ENCODE assay signal across 1 cellular context in the genomic region with DNA sequence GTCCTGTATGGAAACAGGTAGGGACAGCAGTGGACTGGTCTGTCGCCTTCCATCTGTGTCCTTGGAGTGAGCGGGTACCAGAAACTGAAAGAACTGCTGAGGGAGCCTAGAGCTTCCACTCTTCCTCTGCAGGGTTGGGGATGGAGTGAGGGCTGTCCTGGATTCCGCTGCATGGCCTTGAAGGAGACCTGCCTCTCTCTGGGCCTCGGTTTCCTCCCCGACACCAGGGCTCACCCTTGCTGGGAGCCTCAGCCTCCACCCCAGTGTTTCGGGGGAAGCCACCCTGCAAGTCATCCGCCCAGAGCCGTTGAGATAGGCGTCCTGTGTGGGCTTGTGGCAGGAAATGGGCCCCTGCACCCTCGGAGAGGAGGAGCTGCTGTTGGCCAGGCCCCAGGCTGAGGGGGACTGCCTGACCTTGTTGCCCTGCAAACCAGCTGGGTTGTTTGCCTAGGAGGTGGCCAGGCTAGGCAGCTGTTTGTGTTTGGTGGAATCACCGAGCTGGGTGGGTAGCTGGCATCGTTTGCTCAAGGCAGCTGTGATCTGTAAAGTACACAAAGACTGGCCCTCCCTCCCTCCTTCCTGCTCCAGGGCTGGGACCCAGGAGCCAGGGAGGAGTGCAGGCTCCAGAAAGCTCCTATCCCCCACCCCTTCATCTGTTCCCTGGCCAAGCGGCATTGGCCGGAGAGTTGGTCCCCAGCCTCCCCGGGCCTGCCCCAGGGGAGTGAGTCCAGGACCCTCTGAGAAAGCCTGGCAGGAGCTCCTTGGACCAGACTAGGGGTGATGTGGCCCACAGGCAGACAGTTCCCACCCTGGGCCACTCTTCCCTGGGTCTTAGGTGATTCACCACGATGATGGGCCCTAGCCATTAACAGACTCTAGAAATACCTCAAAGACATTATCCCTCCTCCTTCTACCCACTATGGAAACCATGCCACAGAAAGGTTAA.
TF ChIP-seq lines count a peak whose summit lies in the region.

No MANE protein-coding gene starts in this region.

TF ChIP-seq in GM12878, 131 proteins besides CTCF, POLR2A, EP300 and RAD21 (continued from another document and continues in another):
- TF ChIP-seq, protein P1, sequence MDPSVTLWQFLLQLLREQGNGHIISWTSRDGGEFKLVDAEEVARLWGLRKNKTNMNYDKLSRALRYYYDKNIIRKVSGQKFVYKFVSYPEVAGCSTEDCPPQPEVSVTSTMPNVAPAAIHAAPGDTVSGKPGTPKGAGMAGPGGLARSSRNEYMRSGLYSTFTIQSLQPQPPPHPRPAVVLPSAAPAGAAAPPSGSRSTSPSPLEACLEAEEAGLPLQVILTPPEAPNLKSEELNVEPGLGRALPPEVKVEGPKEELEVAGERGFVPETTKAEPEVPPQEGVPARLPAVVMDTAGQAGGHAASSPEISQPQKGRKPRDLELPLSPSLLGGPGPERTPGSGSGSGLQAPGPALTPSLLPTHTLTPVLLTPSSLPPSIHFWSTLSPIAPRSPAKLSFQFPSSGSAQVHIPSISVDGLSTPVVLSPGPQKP (IDR thresholded peaks at IDR 0.05; ENCODE audit: low read depth, low read length) = no peak
- TF ChIP-seq, protein P2, sequence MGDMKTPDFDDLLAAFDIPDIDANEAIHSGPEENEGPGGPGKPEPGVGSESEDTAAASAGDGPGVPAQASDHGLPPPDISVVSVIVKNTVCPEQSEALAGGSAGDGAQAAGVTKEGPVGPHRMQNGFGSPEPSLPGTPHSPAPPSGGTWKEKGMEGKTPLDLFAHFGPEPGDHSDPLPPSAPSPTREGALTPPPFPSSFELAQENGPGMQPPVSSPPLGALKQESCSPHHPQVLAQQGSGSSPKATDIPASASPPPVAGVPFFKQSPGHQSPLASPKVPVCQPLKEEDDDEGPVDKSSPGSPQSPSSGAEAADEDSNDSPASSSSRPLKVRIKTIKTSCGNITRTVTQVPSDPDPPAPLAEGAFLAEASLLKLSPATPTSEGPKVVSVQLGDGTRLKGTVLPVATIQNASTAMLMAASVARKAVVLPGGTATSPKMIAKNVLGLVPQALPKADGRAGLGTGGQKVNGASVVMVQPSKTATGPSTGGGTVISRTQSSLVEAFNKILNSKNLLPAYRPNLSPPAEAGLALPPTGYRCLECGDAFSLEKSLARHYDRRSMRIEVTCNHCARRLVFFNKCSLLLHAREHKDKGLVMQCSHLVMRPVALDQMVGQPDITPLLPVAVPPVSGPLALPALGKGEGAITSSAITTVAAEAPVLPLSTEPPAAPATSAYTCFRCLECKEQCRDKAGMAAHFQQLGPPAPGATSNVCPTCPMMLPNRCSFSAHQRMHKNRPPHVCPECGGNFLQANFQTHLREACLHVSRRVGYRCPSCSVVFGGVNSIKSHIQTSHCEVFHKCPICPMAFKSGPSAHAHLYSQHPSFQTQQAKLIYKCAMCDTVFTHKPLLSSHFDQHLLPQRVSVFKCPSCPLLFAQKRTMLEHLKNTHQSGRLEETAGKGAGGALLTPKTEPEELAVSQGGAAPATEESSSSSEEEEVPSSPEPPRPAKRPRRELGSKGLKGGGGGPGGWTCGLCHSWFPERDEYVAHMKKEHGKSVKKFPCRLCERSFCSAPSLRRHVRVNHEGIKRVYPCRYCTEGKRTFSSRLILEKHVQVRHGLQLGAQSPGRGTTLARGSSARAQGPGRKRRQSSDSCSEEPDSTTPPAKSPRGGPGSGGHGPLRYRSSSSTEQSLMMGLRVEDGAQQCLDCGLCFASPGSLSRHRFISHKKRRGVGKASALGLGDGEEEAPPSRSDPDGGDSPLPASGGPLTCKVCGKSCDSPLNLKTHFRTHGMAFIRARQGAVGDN (IDR thresholded peaks at IDR 0.05) = 0 out of 2 replicates have a peak, but pooled peaks have one; percentile 41
- TF ChIP-seq, protein P3, sequence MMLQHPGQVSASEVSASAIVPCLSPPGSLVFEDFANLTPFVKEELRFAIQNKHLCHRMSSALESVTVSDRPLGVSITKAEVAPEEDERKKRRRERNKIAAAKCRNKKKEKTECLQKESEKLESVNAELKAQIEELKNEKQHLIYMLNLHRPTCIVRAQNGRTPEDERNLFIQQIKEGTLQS (IDR thresholded peaks at IDR 0.05; ENCODE audit: borderline replicate concordance, extremely low read depth, low read depth, low read length) = no peak
- TF ChIP-seq RELA (IDR thresholded peaks at IDR 0.05; ENCODE audit: borderline replicate concordance, partially characterized antibody) (no peak), TBL1XR1 (IDR thresholded peaks at IDR 0.05; ENCODE audit: low read depth, low read length) (0 out of 2 replicates have a peak, but pooled peaks have one; percentile 31), ZZZ3 (IDR thresholded peaks at IDR 0.05; ENCODE audit: control insufficient read depth, insufficient read length, low read depth) (no peak), SMAD5 (IDR thresholded peaks at IDR 0.05; ENCODE audit: low read depth) (no peak), YBX1 (IDR thresholded peaks at IDR 0.05) (no peak), CBX3 (IDR thresholded peaks at IDR 0.05; ENCODE audit: borderline replicate concordance, low read depth) (no peak), SUZ12 (IDR thresholded peaks at IDR 0.05; ENCODE audit: unreplicated experiment) (no peak), CEBPB (IDR thresholded peaks at IDR 0.05; ENCODE audit: borderline replicate concordance in 1 of 2, low read depth in 2 of 2, low read length in 2 of 2) (no peak), ETV6 (conservative IDR thresholded peaks at IDR 0.05 in 1 of 2, IDR thresholded peaks at IDR 0.05 in 1 of 2; ENCODE audit: borderline replicate concordance in 1 of 2, low read depth in 1 of 2) (no peak), RUNX3 (IDR thresholded peaks at IDR 0.05; ENCODE audit: low read length) (peak; percentile 78), CHD1 (IDR thresholded peaks at IDR 0.05; ENCODE audit: low read depth, low read length) (no peak), POLR2AphosphoS5 (IDR thresholded peaks at IDR 0.05; ENCODE audit: low read length) (no peak), TCF3 (IDR thresholded peaks at IDR 0.05; ENCODE audit: borderline replicate concordance, insufficient read depth, low read depth, low read length) (no peak), CBX5 (IDR thresholded peaks at IDR 0.05; ENCODE audit: low read depth) (no peak), CREM (IDR thresholded peaks at IDR 0.05; ENCODE audit: low read depth) (peak; percentile 14; the same call in 1 of the 2 replicates), RAD51 (IDR thresholded peaks at IDR 0.05) (no peak), NFXL1 (IDR thresholded peaks at IDR 0.05; ENCODE audit: borderline replicate concordance) (no peak), HDGF (IDR thresholded peaks at IDR 0.05) (no peak; the same call in 1 of the 2 replicates), POLR2AphosphoS2 (IDR thresholded peaks at IDR 0.05; ENCODE audit: low read depth, low read length) (0 out of 2 replicates have a peak, but pooled peaks have one; percentile 58), STAT1 (conservative IDR thresholded peaks at IDR 0.05) (no peak), HDAC2 (IDR thresholded peaks at IDR 0.05) (no peak), MEF2B (IDR thresholded peaks at IDR 0.05; ENCODE audit: partially characterized antibody, poor library complexity, severe bottlenecking) (no peak), DPF2 (IDR thresholded peaks at IDR 0.05) (peak; percentile 49; the same call in 1 of the 2 replicates), FOXM1 (IDR thresholded peaks at IDR 0.05; ENCODE audit: low read depth, low read length) (no peak), CHD2 (IDR thresholded peaks at IDR 0.05; ENCODE audit: borderline replicate concordance, low read depth, low read length) (peak; percentile 61; the same call in 1 of the 2 replicates), ATF7 (IDR thresholded peaks at IDR 0.05; ENCODE audit: low read depth) (0 out of 2 replicates have a peak, but pooled peaks have one; percentile 29), MEF2A (IDR thresholded peaks at IDR 0.05; ENCODE audit: insufficient read depth, low read depth, low read length) (no peak), HDAC6 (IDR thresholded peaks at IDR 0.05; ENCODE audit: unreplicated experiment) (no peak), ZNF622 (IDR thresholded peaks at IDR 0.05) (no peak), LARP7 (IDR thresholded peaks at IDR 0.05) (peak; percentile 35; the same call in 1 of the 2 replicates)
- TF ChIP-seq, protein P4, sequence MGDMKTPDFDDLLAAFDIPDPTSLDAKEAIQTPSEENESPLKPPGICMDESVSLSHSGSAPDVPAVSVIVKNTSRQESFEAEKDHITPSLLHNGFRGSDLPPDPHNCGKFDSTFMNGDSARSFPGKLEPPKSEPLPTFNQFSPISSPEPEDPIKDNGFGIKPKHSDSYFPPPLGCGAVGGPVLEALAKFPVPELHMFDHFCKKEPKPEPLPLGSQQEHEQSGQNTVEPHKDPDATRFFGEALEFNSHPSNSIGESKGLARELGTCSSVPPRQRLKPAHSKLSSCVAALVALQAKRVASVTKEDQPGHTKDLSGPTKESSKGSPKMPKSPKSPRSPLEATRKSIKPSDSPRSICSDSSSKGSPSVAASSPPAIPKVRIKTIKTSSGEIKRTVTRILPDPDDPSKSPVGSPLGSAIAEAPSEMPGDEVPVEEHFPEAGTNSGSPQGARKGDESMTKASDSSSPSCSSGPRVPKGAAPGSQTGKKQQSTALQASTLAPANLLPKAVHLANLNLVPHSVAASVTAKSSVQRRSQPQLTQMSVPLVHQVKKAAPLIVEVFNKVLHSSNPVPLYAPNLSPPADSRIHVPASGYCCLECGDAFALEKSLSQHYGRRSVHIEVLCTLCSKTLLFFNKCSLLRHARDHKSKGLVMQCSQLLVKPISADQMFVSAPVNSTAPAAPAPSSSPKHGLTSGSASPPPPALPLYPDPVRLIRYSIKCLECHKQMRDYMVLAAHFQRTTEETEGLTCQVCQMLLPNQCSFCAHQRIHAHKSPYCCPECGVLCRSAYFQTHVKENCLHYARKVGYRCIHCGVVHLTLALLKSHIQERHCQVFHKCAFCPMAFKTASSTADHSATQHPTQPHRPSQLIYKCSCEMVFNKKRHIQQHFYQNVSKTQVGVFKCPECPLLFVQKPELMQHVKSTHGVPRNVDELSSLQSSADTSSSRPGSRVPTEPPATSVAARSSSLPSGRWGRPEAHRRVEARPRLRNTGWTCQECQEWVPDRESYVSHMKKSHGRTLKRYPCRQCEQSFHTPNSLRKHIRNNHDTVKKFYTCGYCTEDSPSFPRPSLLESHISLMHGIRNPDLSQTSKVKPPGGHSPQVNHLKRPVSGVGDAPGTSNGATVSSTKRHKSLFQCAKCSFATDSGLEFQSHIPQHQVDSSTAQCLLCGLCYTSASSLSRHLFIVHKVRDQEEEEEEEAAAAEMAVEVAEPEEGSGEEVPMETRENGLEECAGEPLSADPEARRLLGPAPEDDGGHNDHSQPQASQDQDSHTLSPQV (IDR thresholded peaks at IDR 0.05) = no peak
- TF ChIP-seq, protein P5, sequence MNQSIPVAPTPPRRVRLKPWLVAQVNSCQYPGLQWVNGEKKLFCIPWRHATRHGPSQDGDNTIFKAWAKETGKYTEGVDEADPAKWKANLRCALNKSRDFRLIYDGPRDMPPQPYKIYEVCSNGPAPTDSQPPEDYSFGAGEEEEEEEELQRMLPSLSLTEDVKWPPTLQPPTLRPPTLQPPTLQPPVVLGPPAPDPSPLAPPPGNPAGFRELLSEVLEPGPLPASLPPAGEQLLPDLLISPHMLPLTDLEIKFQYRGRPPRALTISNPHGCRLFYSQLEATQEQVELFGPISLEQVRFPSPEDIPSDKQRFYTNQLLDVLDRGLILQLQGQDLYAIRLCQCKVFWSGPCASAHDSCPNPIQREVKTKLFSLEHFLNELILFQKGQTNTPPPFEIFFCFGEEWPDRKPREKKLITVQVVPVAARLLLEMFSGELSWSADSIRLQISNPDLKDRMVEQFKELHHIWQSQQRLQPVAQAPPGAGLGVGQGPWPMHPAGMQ (IDR thresholded peaks at IDR 0.05; ENCODE audit: borderline replicate concordance) = no peak
- TF ChIP-seq, protein P6, sequence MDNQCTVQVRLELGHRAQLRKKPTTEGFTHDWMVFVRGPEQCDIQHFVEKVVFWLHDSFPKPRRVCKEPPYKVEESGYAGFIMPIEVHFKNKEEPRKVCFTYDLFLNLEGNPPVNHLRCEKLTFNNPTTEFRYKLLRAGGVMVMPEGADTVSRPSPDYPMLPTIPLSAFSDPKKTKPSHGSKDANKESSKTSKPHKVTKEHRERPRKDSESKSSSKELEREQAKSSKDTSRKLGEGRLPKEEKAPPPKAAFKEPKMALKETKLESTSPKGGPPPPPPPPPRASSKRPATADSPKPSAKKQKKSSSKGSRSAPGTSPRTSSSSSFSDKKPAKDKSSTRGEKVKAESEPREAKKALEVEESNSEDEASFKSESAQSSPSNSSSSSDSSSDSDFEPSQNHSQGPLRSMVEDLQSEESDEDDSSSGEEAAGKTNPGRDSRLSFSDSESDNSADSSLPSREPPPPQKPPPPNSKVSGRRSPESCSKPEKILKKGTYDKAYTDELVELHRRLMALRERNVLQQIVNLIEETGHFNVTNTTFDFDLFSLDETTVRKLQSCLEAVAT (IDR thresholded peaks at IDR 0.05) = no peak
- TF ChIP-seq, protein P7, sequence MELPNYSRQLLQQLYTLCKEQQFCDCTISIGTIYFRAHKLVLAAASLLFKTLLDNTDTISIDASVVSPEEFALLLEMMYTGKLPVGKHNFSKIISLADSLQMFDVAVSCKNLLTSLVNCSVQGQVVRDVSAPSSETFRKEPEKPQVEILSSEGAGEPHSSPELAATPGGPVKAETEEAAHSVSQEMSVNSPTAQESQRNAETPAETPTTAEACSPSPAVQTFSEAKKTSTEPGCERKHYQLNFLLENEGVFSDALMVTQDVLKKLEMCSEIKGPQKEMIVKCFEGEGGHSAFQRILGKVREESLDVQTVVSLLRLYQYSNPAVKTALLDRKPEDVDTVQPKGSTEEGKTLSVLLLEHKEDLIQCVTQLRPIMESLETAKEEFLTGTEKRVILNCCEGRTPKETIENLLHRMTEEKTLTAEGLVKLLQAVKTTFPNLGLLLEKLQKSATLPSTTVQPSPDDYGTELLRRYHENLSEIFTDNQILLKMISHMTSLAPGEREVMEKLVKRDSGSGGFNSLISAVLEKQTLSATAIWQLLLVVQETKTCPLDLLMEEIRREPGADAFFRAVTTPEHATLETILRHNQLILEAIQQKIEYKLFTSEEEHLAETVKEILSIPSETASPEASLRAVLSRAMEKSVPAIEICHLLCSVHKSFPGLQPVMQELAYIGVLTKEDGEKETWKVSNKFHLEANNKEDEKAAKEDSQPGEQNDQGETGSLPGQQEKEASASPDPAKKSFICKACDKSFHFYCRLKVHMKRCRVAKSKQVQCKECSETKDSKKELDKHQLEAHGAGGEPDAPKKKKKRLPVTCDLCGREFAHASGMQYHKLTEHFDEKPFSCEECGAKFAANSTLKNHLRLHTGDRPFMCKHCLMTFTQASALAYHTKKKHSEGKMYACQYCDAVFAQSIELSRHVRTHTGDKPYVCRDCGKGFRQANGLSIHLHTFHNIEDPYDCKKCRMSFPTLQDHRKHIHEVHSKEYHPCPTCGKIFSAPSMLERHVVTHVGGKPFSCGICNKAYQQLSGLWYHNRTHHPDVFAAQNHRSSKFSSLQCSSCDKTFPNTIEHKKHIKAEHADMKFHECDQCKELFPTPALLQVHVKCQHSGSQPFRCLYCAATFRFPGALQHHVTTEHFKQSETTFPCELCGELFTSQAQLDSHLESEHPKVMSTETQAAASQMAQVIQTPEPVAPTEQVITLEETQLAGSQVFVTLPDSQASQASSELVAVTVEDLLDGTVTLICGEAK (IDR thresholded peaks at IDR 0.05; ENCODE audit: borderline replicate concordance) = no peak
- TF ChIP-seq, protein P8, sequence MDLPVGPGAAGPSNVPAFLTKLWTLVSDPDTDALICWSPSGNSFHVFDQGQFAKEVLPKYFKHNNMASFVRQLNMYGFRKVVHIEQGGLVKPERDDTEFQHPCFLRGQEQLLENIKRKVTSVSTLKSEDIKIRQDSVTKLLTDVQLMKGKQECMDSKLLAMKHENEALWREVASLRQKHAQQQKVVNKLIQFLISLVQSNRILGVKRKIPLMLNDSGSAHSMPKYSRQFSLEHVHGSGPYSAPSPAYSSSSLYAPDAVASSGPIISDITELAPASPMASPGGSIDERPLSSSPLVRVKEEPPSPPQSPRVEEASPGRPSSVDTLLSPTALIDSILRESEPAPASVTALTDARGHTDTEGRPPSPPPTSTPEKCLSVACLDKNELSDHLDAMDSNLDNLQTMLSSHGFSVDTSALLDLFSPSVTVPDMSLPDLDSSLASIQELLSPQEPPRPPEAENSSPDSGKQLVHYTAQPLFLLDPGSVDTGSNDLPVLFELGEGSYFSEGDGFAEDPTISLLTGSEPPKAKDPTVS (IDR thresholded peaks at IDR 0.05; ENCODE audit: low read depth, low read length) = no peak
